24 cellular contexts compared by ENCODE assay signal in genomic region chr7:42502022-42502421, GRCh38.
DNase-seq lines count a peak whose midpoint lies in the region; ATAC-seq, FAIRE-seq and TF ChIP-seq lines count a peak whose summit lies in the region.
"Had no signal": no experiment of that assay in that cellular context is flagged by ENCODE, and none has a peak within 500 bp of the region (broad histone marks: within the 10 kb centered on the region; RNA-seq: fewer than 3 reads in every experiment).

No MANE protein-coding gene starts in this region.

- no peaks in the 10 kb centered on the region for H3K36me3 ChIP-seq in astrocyte (ENCODE audit: insufficient read depth, low read length)
- no peaks in the 10 kb centered on the region for H3K36me3 ChIP-seq in A673 (ENCODE audit: insufficient read depth, low read length, poor library complexity, severe bottlenecking)

- no peak overlapping the region for H3K9ac ChIP-seq in astrocyte (ENCODE audit: low read length)

- H3K27ac Mint-ChIP-seq in astrocyte (ENCODE audit: unreplicated experiment) = no peak overlapping the region
- H3K27ac Mint-ChIP-seq: activated CD4-positive, alpha-beta T cell treated with anti-CD3 and anti-CD28 coated beads, Interleukin-2, amount 10 ng/mL, durations not matched to agents 7 days and 5 days; immature natural killer cell; memory B cell; natural killer cell had no signal

- ATAC-seq in GM21526 (IDR thresholded peaks at IDR 0.05; ENCODE audit: low FRiP score, unreplicated experiment) (no peak), GM18861 (IDR thresholded peaks at IDR 0.05; ENCODE audit: unreplicated experiment) (no peak)
- ATAC-seq: natural killer cell had no signal

- intact Hi-C loops in A673 (cut with micrococcal nuclease; ENCODE audit: unreplicated experiment) = no loop called here

- H2AFZ ChIP-seq in astrocyte (ENCODE audit: low read depth, low read length) = no peak overlapping the region

- H3K4me2 ChIP-seq in astrocyte (ENCODE audit: low read length) = no peak overlapping the region

- H3K9me3 ChIP-seq in astrocyte (ENCODE audit: insufficient read depth, low read depth, low read length) (no peaks in the 10 kb centered on the region), A673 (ENCODE audit: low read depth, low read length, poor library complexity, severe bottlenecking) (no peaks in the 10 kb centered on the region)

- CTCF ChIA-PET in A673 (lab: Charles Lee) = no interaction called here

- no peaks in the 10 kb centered on the region for H3K36me3 Mint-ChIP-seq in astrocyte (ENCODE audit: low read depth, unreplicated experiment)
- H3K36me3 Mint-ChIP-seq: immature natural killer cell, memory B cell, natural killer cell had no signal

- no peaks in the 10 kb centered on the region for H3K79me2 ChIP-seq in astrocyte (ENCODE audit: insufficient read depth, low read length)

- no peaks in the 10 kb centered on the region for H3K27me3 Mint-ChIP-seq in astrocyte (ENCODE audit: low read depth, unreplicated experiment)
- H3K27me3 Mint-ChIP-seq: activated CD4-positive, alpha-beta T cell treated with anti-CD3 and anti-CD28 coated beads, Interleukin-2, amount 10 ng/mL, durations not matched to agents 7 days and 5 days had no signal

- H4K20me1 ChIP-seq in astrocyte (ENCODE audit: insufficient read depth, low read length) = no peaks in the 10 kb centered on the region

- H3K27ac ChIP-seq in astrocyte (ENCODE audit: low read depth, low read length) = no peak overlapping the region
- no peak overlapping the region for H3K27ac ChIP-seq in A673 (ENCODE audit: low read depth, low read length, poor library complexity, severe bottlenecking)
- H3K27ac ChIP-seq: SK-N-MC had no signal

- in situ Hi-C loops in Caki2 (cut with HindIII; ENCODE audit: low pct_unique_long_range_greater_than_20kb, low sequenced_read_pairs) = no loop called here

- peak; percentile 3 for DNase-seq in Caki2 (ENCODE audit: low read depth)
- DNase-seq in HT1080 (ENCODE audit: low read depth) = peak; percentile 85
- DNase-seq in astrocyte (ENCODE audit: low read depth) = peak; percentile 46
- DNase-seq in iris pigment epithelial cell (ENCODE audit: low read depth) = peak; percentile 86
- no peak for DNase-seq in A673 (ENCODE audit: low spot score)
- no peak for DNase-seq in SK-N-DZ (ENCODE audit: low spot score)
- DNase-seq: activated CD4-positive, alpha-beta T cell treated with anti-CD3 and anti-CD28 coated beads, Interleukin-2, amount 10 ng/mL, durations not matched to agents 7 days and 5 days; activated CD8-positive, alpha-beta memory T cell treated with anti-CD3 and anti-CD28 coated beads, Interleukin-2, amount 50 U/mL, for 48 hours; activated naive CD4-positive, alpha-beta T cell treated with Interleukin-2 at 50 U/mL for 16 hours; aorta; head of caudate nucleus; immature natural killer cell; Karpas-422; natural killer cell; NCI-H1417; NCI-H2171 treated with DMSO at 0.1 percent for 48 hours; NCI-H774; OCI-M1; posterior cingulate gyrus had no signal

- H3K4me3 ChIP-seq in astrocyte (ENCODE audit: insufficient read depth, low read depth, low read length) (no peak overlapping the region), A673 (ENCODE audit: low read depth, low read length, poor library complexity, severe bottlenecking) (no peak overlapping the region)
- H3K4me3 ChIP-seq: SK-N-MC had no signal

- TF ChIP-seq CTCF in astrocyte (IDR thresholded peaks at IDR 0.05; ENCODE audit: insufficient read depth, low read depth, low read length) (no peak), A673 (conservative IDR thresholded peaks at IDR 0.05; ENCODE audit: low read depth, low read length) (no peak)

- H3K27me3 ChIP-seq in astrocyte (ENCODE audit: insufficient read depth, low read length) = no peaks in the 10 kb centered on the region
- no peaks in the 10 kb centered on the region for H3K27me3 ChIP-seq in A673 (replicated peaks; ENCODE audit: insufficient read depth, low read depth, low read length, poor library complexity)

- no TSS peak for BruUV-seq in A673 (replicated peaks; lab: Mats Ljungman, UMichigan)

- peak; percentile 37 for FAIRE-seq in astrocyte (lab: Jason Lieb, UNC)
- FAIRE-seq: colon had no signal

- peaks cover 3% of the 10 kb centered on the region for H3K4me1 ChIP-seq in astrocyte (ENCODE audit: insufficient read depth, low read length)
- H3K4me1 ChIP-seq in A673 (ENCODE audit: insufficient read depth, low read length, poor library complexity, severe bottlenecking) = no peaks in the 10 kb centered on the region

- peaks cover 1% of the 10 kb centered on the region for H3K4me1 Mint-ChIP-seq in astrocyte (ENCODE audit: low read depth, unreplicated experiment)
- H3K4me1 Mint-ChIP-seq: activated CD4-positive, alpha-beta T cell treated with anti-CD3 and anti-CD28 coated beads, Interleukin-2, amount 10 ng/mL, durations not matched to agents 7 days and 5 days; immature natural killer cell; memory B cell; natural killer cell had no signal

- POLR2A ChIA-PET in A673 (lab: Charles Lee; ENCODE audit: low non-redundant PET) = no interaction called here

- H3K9me3 Mint-ChIP-seq in astrocyte (ENCODE audit: unreplicated experiment) = peaks cover 3% of the 10 kb centered on the region
- H3K9me3 Mint-ChIP-seq: memory B cell had no signal

- no peak overlapping the region for H3K4me3 Mint-ChIP-seq in astrocyte (ENCODE audit: unreplicated experiment)
- H3K4me3 Mint-ChIP-seq: activated CD4-positive, alpha-beta T cell treated with anti-CD3 and anti-CD28 coated beads, Interleukin-2, amount 10 ng/mL, durations not matched to agents 7 days and 5 days; immature natural killer cell; memory B cell; natural killer cell had no signal

Comparison
In these comparisons a context has a peak if more than half of its experiments do, and no peak if none do; other contexts are left out.
1. DNase-seq: peak in Caki2 (single experiment), HT1080 (single experiment), astrocyte (single experiment) and iris pigment epithelial cell (single experiment); none in A673 (single experiment) and SK-N-DZ (single experiment).